ENCODE assay signal across 1 cellular context in genomic region chr15:31014608-31014925, GRCh38.
TF ChIP-seq lines count a peak whose summit lies in the region.

No MANE protein-coding gene starts in this region.

TF ChIP-seq in IMR-90, 13 proteins besides CTCF, POLR2A, EP300 and RAD21:
- TF ChIP-seq ELK1 (IDR thresholded peaks at IDR 0.05; ENCODE audit: borderline replicate concordance, low read depth, low read length) (no peak), MXI1 (IDR thresholded peaks at IDR 0.05; ENCODE audit: borderline replicate concordance, low read depth, low read length) (no peak), FOS (IDR thresholded peaks at IDR 0.05; ENCODE audit: low read depth, low read length) (no peak), RCOR1 (IDR thresholded peaks at IDR 0.05; ENCODE audit: insufficient replicate concordance, low read length) (no peak), CHD1 (IDR thresholded peaks at IDR 0.05; ENCODE audit: low read depth, low read length) (no peak)
TF ChIP-seq in IMR-90: peak in this region for 0.
